1 cellular context compared by ENCODE assay signal in genomic region chr16:15676506-15676905, GRCh38.
TF ChIP-seq lines count a peak whose summit lies in the region.

No MANE protein-coding gene starts in this region.

TF ChIP-seq in WTC11, 78 proteins besides CTCF, POLR2A, EP300 and RAD21 (continued from another document):
- TF ChIP-seq MAX (CRISPR knock-in tag; IDR thresholded peaks at IDR 0.05) (no peak), FOXJ3 (CRISPR knock-in tag; IDR thresholded peaks at IDR 0.05; ENCODE audit: borderline replicate concordance) (no peak), ATF2 (CRISPR knock-in tag; IDR thresholded peaks at IDR 0.05; ENCODE audit: borderline replicate concordance, low read depth) (no peak), CREB1 (CRISPR knock-in tag; IDR thresholded peaks at IDR 0.05) (no peak), PRRX2 (CRISPR knock-in tag; IDR thresholded peaks at IDR 0.05) (no peak), TP53 (CRISPR knock-in tag; IDR thresholded peaks at IDR 0.05) (no peak), ZNF416 (CRISPR knock-in tag; IDR thresholded peaks at IDR 0.05) (no peak), MLX (CRISPR knock-in tag; IDR thresholded peaks at IDR 0.05) (no peak), TEAD1 (CRISPR knock-in tag; IDR thresholded peaks at IDR 0.05) (no peak), AR (CRISPR knock-in tag; IDR thresholded peaks at IDR 0.05) (no peak), EMX1 (CRISPR knock-in tag; IDR thresholded peaks at IDR 0.05) (no peak), ATF3 (CRISPR knock-in tag; conservative IDR thresholded peaks at IDR 0.05) (no peak)
